ENCODE assay signal across 14 cellular contexts in the genomic region with DNA sequence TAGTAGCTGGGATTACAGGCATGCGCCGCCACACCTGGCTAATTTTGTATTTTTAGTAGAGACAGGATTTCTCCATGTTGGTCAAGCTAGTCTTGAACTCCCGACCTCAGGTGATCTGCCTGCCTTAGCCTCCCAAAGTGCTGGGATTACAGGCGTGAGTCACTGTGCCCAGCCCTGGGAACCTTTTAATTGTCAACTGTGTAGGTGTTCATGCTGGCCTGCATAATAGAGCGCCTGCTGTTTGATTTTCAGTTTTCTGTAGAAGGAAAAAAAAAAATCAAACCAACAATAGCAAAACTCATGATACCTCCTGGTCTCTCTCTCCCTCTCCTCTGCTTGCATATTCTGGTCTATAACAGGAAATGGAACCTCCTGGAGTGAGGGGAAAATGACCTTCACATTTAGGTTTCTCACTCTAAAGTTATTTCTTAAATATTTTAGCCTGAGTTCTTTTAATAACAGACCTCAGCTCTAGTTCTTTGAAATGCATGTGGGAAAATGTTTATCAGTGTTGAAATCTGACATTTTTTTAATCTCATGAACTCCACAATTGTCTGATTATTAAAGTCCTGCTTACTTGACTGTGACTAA.
"Had no signal": no experiment of that assay in that cellular context is flagged by ENCODE, and none has a peak within 500 bp of the region (broad histone marks: within the 10 kb centered on the region; RNA-seq: fewer than 3 reads in every experiment).

No MANE protein-coding gene starts in this region.

- H3K27ac Mint-ChIP-seq: activated naive CD8-positive, alpha-beta T cell treated with anti-CD3 and anti-CD28 coated beads, Interleukin-2, amount 10 ng/mL, durations not matched to agents 7 days and 5 days; activated T-helper 1 cell treated with anti-CD3 and anti-CD28 coated beads, Interleukin-12 subunit alpha, Interleukin-12 subunit beta, Interleukin-2, Interleukin-4 antibody, amounts not matched to agents 30 ng/mL and 10 ng/mL and 1 ng/mL, durations not matched to agents 14 hours and 24 hours and 36 hours; endodermal cell; stimulated activated memory B cell treated with anti-CD40 and anti-IgM and Interleukin-4, amounts not matched to agents 10 μg/mL and 1 μg/mL and 100 μg/mL, for 72 hours had no signal

- H3K4me1 Mint-ChIP-seq: endodermal cell had no signal

- DNase-seq: activated CD4-positive, alpha-beta T cell treated with anti-CD3 and anti-CD28 coated beads, Interleukin-2, amount 50 U/mL, for 1 hour; activated naive CD8-positive, alpha-beta T cell treated with anti-CD3 and anti-CD28 coated beads, Interleukin-2, amount 10 ng/mL, durations not matched to agents 7 days and 5 days; cerebellar nuclear complex; endodermal cell; islet precursor cell; mammary epithelial cell; naive B cell; retina; T-helper 2 cell; tibial artery had no signal

- H3K27me3 Mint-ChIP-seq: activated naive CD8-positive, alpha-beta T cell treated with anti-CD3 and anti-CD28 coated beads, Interleukin-2, amount 10 ng/mL, durations not matched to agents 7 days and 5 days; naive B cell; stimulated activated memory B cell treated with anti-CD40 and anti-IgM and Interleukin-4, amounts not matched to agents 10 μg/mL and 1 μg/mL and 100 μg/mL, for 72 hours had no signal

- H3K9me3 Mint-ChIP-seq: activated T-helper 1 cell treated with anti-CD3 and anti-CD28 coated beads, Interleukin-12 subunit alpha, Interleukin-12 subunit beta, Interleukin-2, Interleukin-4 antibody, amounts not matched to agents 30 ng/mL and 10 ng/mL and 1 ng/mL, durations not matched to agents 14 hours and 24 hours and 36 hours; endodermal cell; naive B cell had no signal

- H3K4me3 Mint-ChIP-seq: activated naive CD8-positive, alpha-beta T cell treated with anti-CD3 and anti-CD28 coated beads, Interleukin-2, amount 10 ng/mL, durations not matched to agents 7 days and 5 days; activated T-helper 1 cell treated with anti-CD3 and anti-CD28 coated beads, Interleukin-12 subunit alpha, Interleukin-12 subunit beta, Interleukin-2, Interleukin-4 antibody, amounts not matched to agents 30 ng/mL and 10 ng/mL and 1 ng/mL, durations not matched to agents 14 hours and 24 hours and 36 hours; endodermal cell; naive B cell; stimulated activated memory B cell treated with anti-CD40 and anti-IgM and Interleukin-4, amounts not matched to agents 10 μg/mL and 1 μg/mL and 100 μg/mL, for 72 hours had no signal

- ATAC-seq: gastroesophageal sphincter; left lobe of liver; stimulated activated memory B cell treated with anti-CD40 and anti-IgM and Interleukin-4, amounts not matched to agents 10 μg/mL and 1 μg/mL and 100 μg/mL, for 72 hours had no signal
